ENCODE assay signal across 1 cellular context in genomic region chr18:42281851-42282250, GRCh38.
TF ChIP-seq lines count a peak whose summit lies in the region.

No MANE protein-coding gene starts in this region.

TF ChIP-seq in GM23338, 12 proteins besides CTCF, POLR2A, EP300 and RAD21 (continued from another document):
- no peak for TF ChIP-seq ZNF462 (CRISPR knock-in tag; IDR thresholded peaks at IDR 0.05)
- no peak for TF ChIP-seq ETS1 (IDR thresholded peaks at IDR 0.05)
- TF ChIP-seq NANOG (IDR thresholded peaks at IDR 0.05; ENCODE audit: borderline replicate concordance) = no peak
- no peak for TF ChIP-seq EZH2 (IDR thresholded peaks at IDR 0.05; ENCODE audit: low read depth, unreplicated experiment)
- TF ChIP-seq JUNB (IDR thresholded peaks at IDR 0.05; ENCODE audit: unreplicated experiment) = no peak
- no peak for TF ChIP-seq ZNF331 (CRISPR knock-in tag; IDR thresholded peaks at IDR 0.05; ENCODE audit: low read depth)
- no peak for TF ChIP-seq EZH2phosphoT487 (IDR thresholded peaks at IDR 0.05; ENCODE audit: unreplicated experiment)
- no peak for TF ChIP-seq CREB1 (CRISPR knock-in tag; IDR thresholded peaks at IDR 0.05; ENCODE audit: low read depth)
- no peak for TF ChIP-seq REST (IDR thresholded peaks at IDR 0.05; ENCODE audit: unreplicated experiment)
- TF ChIP-seq POLR2AphosphoS5 (IDR thresholded peaks at IDR 0.05; ENCODE audit: low read depth) = no peak
- TF ChIP-seq STAT1 (IDR thresholded peaks at IDR 0.05; ENCODE audit: unreplicated experiment) = no peak
